ENCODE assay signal across 8 cellular contexts in genomic region chr6:118719351-118720124, GRCh38.
DNase-seq lines count a peak whose midpoint lies in the region; ATAC-seq lines count a peak whose summit lies in the region.

No MANE protein-coding gene starts in this region.

- H3K4me3 Mint-ChIP-seq in stimulated activated naive CD8-positive, alpha-beta T cell treated with anti-CD3 and anti-CD28 coated beads, Interleukin-15, Interleukin-2, amounts not matched to agents 100 ng/mL and 50 ng/mL, for 24 hours = peak overlapping the region; percentile 65

- no peaks in the 10 kb centered on the region for H3K27me3 Mint-ChIP-seq in stimulated activated naive CD8-positive, alpha-beta T cell treated with anti-CD3 and anti-CD28 coated beads, Interleukin-15, Interleukin-2, amounts not matched to agents 100 ng/mL and 50 ng/mL, for 24 hours

- no peaks in the 10 kb centered on the region for H3K9me3 Mint-ChIP-seq in activated naive CD4-positive, alpha-beta T cell treated with anti-CD3 and anti-CD28 coated beads, Interleukin-2, amount 50 U/mL, for 72 hours
- H3K9me3 Mint-ChIP-seq in stimulated activated naive CD8-positive, alpha-beta T cell treated with anti-CD3 and anti-CD28 coated beads, Interleukin-15, Interleukin-2, amounts not matched to agents 100 ng/mL and 50 ng/mL, for 24 hours = no peaks in the 10 kb centered on the region

- peaks cover 74% of the 10 kb centered on the region for H3K4me1 Mint-ChIP-seq in stimulated activated naive CD8-positive, alpha-beta T cell treated with anti-CD3 and anti-CD28 coated beads, Interleukin-15, Interleukin-2, amounts not matched to agents 100 ng/mL and 50 ng/mL, for 24 hours (ENCODE audit: low read depth)

- no peaks in the 10 kb centered on the region for H3K36me3 Mint-ChIP-seq in activated naive CD4-positive, alpha-beta T cell treated with anti-CD3 and anti-CD28 coated beads, Interleukin-2, amount 50 U/mL, for 72 hours
- H3K36me3 Mint-ChIP-seq in stimulated activated naive CD8-positive, alpha-beta T cell treated with anti-CD3 and anti-CD28 coated beads, Interleukin-15, Interleukin-2, amounts not matched to agents 100 ng/mL and 50 ng/mL, for 24 hours (ENCODE audit: low read depth) = no peaks in the 10 kb centered on the region

- peak overlapping the region; percentile 88 to 92 for H3K27ac Mint-ChIP-seq in activated naive CD4-positive, alpha-beta T cell treated with anti-CD3 and anti-CD28 coated beads, Interleukin-2, amount 50 U/mL, for 72 hours
- peak overlapping the region; percentile 97 for H3K27ac Mint-ChIP-seq in stimulated activated naive CD8-positive, alpha-beta T cell treated with anti-CD3 and anti-CD28 coated beads, Interleukin-15, Interleukin-2, amounts not matched to agents 100 ng/mL and 50 ng/mL, for 24 hours

- peak; percentile 53 for ATAC-seq in HG03095 (IDR thresholded peaks at IDR 0.05; ENCODE audit: unreplicated experiment)
- ATAC-seq in activated naive CD4-positive, alpha-beta T cell treated with anti-CD3 and anti-CD28 coated beads, Interleukin-2, amount 50 U/mL, for 72 hours = peak; percentile 73 to 75

- DNase-seq in activated T-cell treated with anti-CD3 and anti-CD28 coated beads, Interleukin-2, amount 50 U/mL, for 1 hour = peak; percentile 45
- no peak for DNase-seq in activated T-cell treated with anti-CD3 and anti-CD28 coated beads for 4 hours
- DNase-seq in activated naive CD4-positive, alpha-beta T cell treated with anti-CD3 and anti-CD28 coated beads, Interleukin-2, amount 50 U/mL, for 72 hours (ENCODE audit: low spot score in 2 of 2) = peak in 1 of 2 donors; percentile 63
- DNase-seq in NCI-H1930 (lab: John Stamatoyannopoulos, UW) = no peak
- DNase-seq in DMS153 (lab: John Stamatoyannopoulos, UW) = no peak
- no peak for DNase-seq in NCI-H1417 treated with DMSO at 0.1 percent for 48 hours (lab: John Stamatoyannopoulos, UW)
